In genomic region chr1:185442065-185442464, GRCh38 we compare ENCODE assay signal across 22 cellular contexts.
DNase-seq lines count a peak whose midpoint lies in the region; ATAC-seq, FAIRE-seq and TF ChIP-seq lines count a peak whose summit lies in the region.
"Had no signal": no experiment of that assay in that cellular context is flagged by ENCODE, and none has a peak within 500 bp of the region (broad histone marks: within the 10 kb centered on the region; RNA-seq: fewer than 3 reads in every experiment).

No MANE protein-coding gene starts in this region.

- H3K36me3 Mint-ChIP-seq in activated CD8-positive, alpha-beta memory T cell treated with anti-CD3 and anti-CD28 coated beads, Interleukin-2, amount 10 ng/mL, durations not matched to agents 7 days and 5 days = peaks cover 34% of the 10 kb centered on the region
- H3K36me3 Mint-ChIP-seq: type B pancreatic cell had no signal

- peaks cover 2% of the 10 kb centered on the region for H3K9me3 Mint-ChIP-seq in activated CD8-positive, alpha-beta memory T cell treated with anti-CD3 and anti-CD28 coated beads, Interleukin-2, amount 10 ng/mL, durations not matched to agents 7 days and 5 days (ENCODE audit: low read depth)
- H3K9me3 Mint-ChIP-seq: CD4-positive, alpha-beta T cell; type B pancreatic cell had no signal

- H3K23ac ChIP-seq in H1 (ENCODE audit: insufficient read length) (no peak overlapping the region), trophoblast cell (ENCODE audit: low read length) (no peak overlapping the region)

- POLR2A ChIA-PET in SK-N-SH (lab: Yijun Ruan, JAX) = no interaction called here
- POLR2A ChIA-PET in H1 (lab: Charles Lee; ENCODE audit: partially characterized antibody) = no interaction called here

- H2AK5ac ChIP-seq in H1 (ENCODE audit: low read depth, low read length) = no peak overlapping the region
- peak overlapping the region; percentile 97 for H2AK5ac ChIP-seq in trophoblast cell (ENCODE audit: low read length)

- no peaks in the 10 kb centered on the region for H3K27me3 ChIP-seq in SK-N-SH (ENCODE audit: insufficient read depth)
- H3K27me3 ChIP-seq in H1 (replicated peaks in 1 of 4; ENCODE audit: control insufficient read depth in 3 of 4, extremely low read depth in 1 of 4, insufficient read depth in 3 of 4, low read length in 3 of 4) = no peaks in the 10 kb centered on the region
- H3K27me3 ChIP-seq in trophoblast cell (ENCODE audit: insufficient read depth, low read length) = no peaks in the 10 kb centered on the region
- H3K27me3 ChIP-seq: right atrium auricular region had no signal

- H3K36me3 ChIP-seq in SK-N-SH (replicated peaks in 1 of 2; ENCODE audit: control insufficient read depth in 1 of 2, insufficient read depth in 2 of 2, low read length in 1 of 2) (no peaks in the 10 kb centered on the region), H1 (ENCODE audit: control insufficient read depth in 2 of 4, insufficient read depth in 4 of 4, low read length in 3 of 4) (no peaks in the 10 kb centered on the region), trophoblast cell (ENCODE audit: control insufficient read depth in 1 of 2, insufficient read depth in 2 of 2, low read length in 2 of 2) (peaks cover 0 to 1% of the 10 kb centered on the region in 2 experiments)
- H3K36me3 ChIP-seq: right atrium auricular region had no signal

- H3K79me1 ChIP-seq in H1 (ENCODE audit: low read depth, low read length) (no peaks in the 10 kb centered on the region), trophoblast cell (ENCODE audit: low read length) (peaks cover 8% of the 10 kb centered on the region)

- no peaks in the 10 kb centered on the region for H3K9me2 ChIP-seq in SK-N-SH

- H2BK15ac ChIP-seq in H1 (ENCODE audit: low read length) = no peak overlapping the region

- 46% methylated on average over 3 of the region's 3 CpGs for WGBS in SK-N-SH (ENCODE audit: low lambda C conversion rate)
- 100% methylated on average over 3 of the region's 3 CpGs; no CpG with 5 or more reads in 1 of the 2 experiments for WGBS in H1 (ENCODE audit: extremely low coverage in 1 of 2, insufficient coverage in 1 of 2, insufficient read length in 1 of 2, insufficient replicate concordance in 2 of 2, low coverage in 1 of 2, low lambda C conversion rate in 2 of 2, missing lambda C conversion rate in 1 of 2), 2 experiments
- no CpG with 5 or more reads among the region's 3 CpGs for WGBS in trophoblast cell (ENCODE audit: extremely low coverage, insufficient coverage, insufficient read length)

- H3K4me1 ChIP-seq in SK-N-SH (ENCODE audit: control insufficient read depth in 1 of 2, insufficient read depth in 2 of 2, low read depth in 1 of 2, low read length in 1 of 2) (peaks cover 9 to 11% of the 10 kb centered on the region in 2 experiments; a peak in 3 of 4 replicates), H1 (replicated peaks in 1 of 4; ENCODE audit: control insufficient read depth in 3 of 4, insufficient read depth in 4 of 4, low read length in 3 of 4) (no peaks in the 10 kb centered on the region), trophoblast cell (ENCODE audit: control insufficient read depth in 1 of 2, insufficient read depth in 2 of 2, low read length in 2 of 2) (peaks cover 5 to 10% of the 10 kb centered on the region in 2 experiments)

- no peak overlapping the region for H2BK20ac ChIP-seq in H1 (ENCODE audit: low read length)

- H4K8ac ChIP-seq in H1 (ENCODE audit: extremely low read depth, insufficient read depth, low read length) (peak overlapping the region; percentile 80; the same call in 1 of the 2 replicates), trophoblast cell (ENCODE audit: low read depth, low read length) (peak overlapping the region; percentile 43)

- peaks cover 34% of the 10 kb centered on the region for H3K4me1 Mint-ChIP-seq in activated CD8-positive, alpha-beta memory T cell treated with anti-CD3 and anti-CD28 coated beads, Interleukin-2, amount 10 ng/mL, durations not matched to agents 7 days and 5 days

- H3K4me3 ChIP-seq in SK-N-SH (ENCODE audit: low read depth in 2 of 2, low read length in 1 of 2) (no peak overlapping the region), H1 (ENCODE audit: extremely low read depth in 1 of 4, insufficient read depth in 2 of 4, low read depth in 3 of 4, low read length in 4 of 4) (no peak overlapping the region), trophoblast cell (ENCODE audit: low read depth, low read length) (no peak overlapping the region)
- H3K4me3 ChIP-seq: K562, right atrium auricular region had no signal

- H4K91ac ChIP-seq in H1 (replicated peaks; ENCODE audit: insufficient read length, low read length) = no peak overlapping the region
- H4K91ac ChIP-seq in trophoblast cell (ENCODE audit: low read depth, low read length) = peak overlapping the region; percentile 91

- TF ChIP-seq CTCF in SK-N-SH (IDR thresholded peaks at IDR 0.05) (no peak), H1 (IDR thresholded peaks at IDR 0.05; ENCODE audit: control extremely low read depth in 1 of 3, insufficient read depth in 1 of 3, low read depth in 1 of 3, low read length in 3 of 3) (no peak)

- no peak for TF ChIP-seq POLR2A in H1 (IDR thresholded peaks at IDR 0.05; ENCODE audit: control extremely low read depth in 1 of 2, low read depth in 2 of 2, low read length in 2 of 2)

- no peak overlapping the region for H3K56ac ChIP-seq in H1 (replicated peaks; ENCODE audit: insufficient read length, low read depth, low read length)

- H3K27me3 Mint-ChIP-seq in activated CD8-positive, alpha-beta memory T cell treated with anti-CD3 and anti-CD28 coated beads, Interleukin-2, amount 10 ng/mL, durations not matched to agents 7 days and 5 days = no peaks in the 10 kb centered on the region
- H3K27me3 Mint-ChIP-seq: CD4-positive, alpha-beta T cell; T-helper 17 cell; type B pancreatic cell had no signal

- H3K4ac ChIP-seq in H1 (replicated peaks; ENCODE audit: insufficient read length, low read depth, low read length) = no peak overlapping the region
- peak overlapping the region; percentile 80 for H3K4ac ChIP-seq in trophoblast cell (ENCODE audit: low read depth, low read length)

- peaks cover 10% of the 10 kb centered on the region for H3F3A ChIP-seq in SK-N-SH (replicated peaks; ENCODE audit: insufficient read depth)

- no peak overlapping the region for H3K4me3 Mint-ChIP-seq in activated CD8-positive, alpha-beta memory T cell treated with anti-CD3 and anti-CD28 coated beads, Interleukin-2, amount 10 ng/mL, durations not matched to agents 7 days and 5 days
- H3K4me3 Mint-ChIP-seq: CD4-positive, alpha-beta T cell; T-helper 17 cell; type B pancreatic cell had no signal

- H3K27ac Mint-ChIP-seq in activated CD8-positive, alpha-beta memory T cell treated with anti-CD3 and anti-CD28 coated beads, Interleukin-2, amount 10 ng/mL, durations not matched to agents 7 days and 5 days = peak overlapping the region; percentile 39
- H3K27ac Mint-ChIP-seq: CD4-positive, alpha-beta T cell; T-helper 17 cell had no signal

- no peak overlapping the region for H3K14ac ChIP-seq in H1 (ENCODE audit: insufficient read length)
- peak overlapping the region; percentile 87 for H3K14ac ChIP-seq in trophoblast cell (ENCODE audit: low read length)

- no peak overlapping the region for H2AFZ ChIP-seq in SK-N-SH (ENCODE audit: low read depth)
- H2AFZ ChIP-seq in H1 (ENCODE audit: low read length) = no peak overlapping the region
- H2AFZ ChIP-seq in trophoblast cell (ENCODE audit: insufficient read depth, low read length, poor library complexity) = no peak overlapping the region

- no peaks in the 10 kb centered on the region for H3K23me2 ChIP-seq in H1 (ENCODE audit: low read depth, low read length)

- H2BK120ac ChIP-seq in H1 (replicated peaks; ENCODE audit: low read depth, low read length) = no peak overlapping the region
- peak overlapping the region; percentile 96 for H2BK120ac ChIP-seq in trophoblast cell (ENCODE audit: insufficient read depth, low read length, poor library complexity)

- no peak overlapping the region for H3K9ac ChIP-seq in SK-N-SH
- H3K9ac ChIP-seq in H1 (replicated peaks in 1 of 4; ENCODE audit: extremely low read depth in 1 of 4, low read depth in 3 of 4, low read length in 3 of 4) = no peak overlapping the region
- H3K9ac ChIP-seq in trophoblast cell (ENCODE audit: low read length) = no peak overlapping the region

- FAIRE-seq in H1 (lab: Jason Lieb, UNC) = no peak
- FAIRE-seq: A204.1, GM18507, K562 had no signal

- peak overlapping the region; percentile 23 to 82; a peak in 3 of 4 replicates for H3K27ac ChIP-seq in SK-N-SH (ENCODE audit: low read depth in 2 of 2, low read length in 1 of 2)
- no peak overlapping the region for H3K27ac ChIP-seq in H1 (ENCODE audit: low read depth, low read length)
- no peak overlapping the region for H3K27ac ChIP-seq in trophoblast cell (ENCODE audit: low read depth, low read length)
- H3K27ac ChIP-seq: right atrium auricular region, VCaP had no signal

- no peak for ATAC-seq in activated CD8-positive, alpha-beta memory T cell treated with anti-CD3 and anti-CD28 coated beads, Interleukin-2, amount 10 ng/mL, durations not matched to agents 7 days and 5 days
- ATAC-seq: K562, Right ventricle myocardium inferior, T-helper 17 cell had no signal

- no peak for DNase-seq in activated CD8-positive, alpha-beta memory T cell treated with anti-CD3 and anti-CD28 coated beads, Interleukin-2, amount 10 ng/mL, durations not matched to agents 7 days and 5 days
- DNase-seq in activated CD8-positive, alpha-beta memory T cell treated with anti-CD3 and anti-CD28 coated beads for 24 hours = no peak
- DNase-seq in SK-N-SH = no peak
- DNase-seq in H1 (ENCODE audit: low read depth in 1 of 2, low spot score in 2 of 2) = no peak
- DNase-seq in trophoblast cell = no peak
- DNase-seq in NCI-H2196 (lab: John Stamatoyannopoulos, UW; ENCODE audit: unreplicated experiment) = no peak
- DNase-seq in NCI-H1417 (lab: John Stamatoyannopoulos, UW) = no peak
- no peak for DNase-seq in DMS79 treated with DMSO at 0.1 percent for 48 hours (lab: John Stamatoyannopoulos, UW)
- DNase-seq: CD4-positive, alpha-beta T cell; hypothalamus; NCI-H1930; NCI-H510A treated with DMSO at 0.1 percent for 48 hours; stimulated activated CD4-positive, alpha-beta T cell treated with anti-CD3 and anti-CD28 coated beads, Interleukin-15, amount 100 ng/mL, for 24 hours; stimulated activated naive CD4-positive, alpha-beta T cell; T-helper 17 cell had no signal

- H4K5ac ChIP-seq in H1 (ENCODE audit: insufficient read length, low read depth, low read length) = no peak overlapping the region

- H3K9me3 ChIP-seq in SK-N-SH (no peaks in the 10 kb centered on the region), H1 (ENCODE audit: insufficient read depth in 2 of 2, low read depth in 1 of 2, low read length in 1 of 2) (no peaks in the 10 kb centered on the region), trophoblast cell (ENCODE audit: insufficient read depth, low read depth, low read length) (no peaks in the 10 kb centered on the region)
- H3K9me3 ChIP-seq: right atrium auricular region had no signal

- H3K4me2 ChIP-seq in SK-N-SH (no peak overlapping the region), H1 (ENCODE audit: insufficient read depth in 1 of 2, low read depth in 2 of 2, low read length in 2 of 2) (no peak overlapping the region), trophoblast cell (ENCODE audit: low read length) (no peak overlapping the region)

- no peaks in the 10 kb centered on the region for H3K79me2 ChIP-seq in SK-N-SH (ENCODE audit: insufficient read depth)
- H3K79me2 ChIP-seq in H1 (ENCODE audit: control insufficient read depth in 1 of 2, insufficient read depth in 2 of 2, low read length in 2 of 2) = no peaks in the 10 kb centered on the region
- H3K79me2 ChIP-seq in trophoblast cell (ENCODE audit: control insufficient read depth, insufficient read depth, low read length, poor library complexity) = peaks cover 2% of the 10 kb centered on the region

- peak overlapping the region; percentile 92 for H4K12ac ChIP-seq in trophoblast cell (ENCODE audit: low read depth, low read length)

- no peak overlapping the region for H2BK5ac ChIP-seq in H1 (ENCODE audit: low read depth, low read length)
- H2BK5ac ChIP-seq in trophoblast cell (ENCODE audit: low read depth, low read length, poor library complexity) = peak overlapping the region; percentile 27

- H2BK12ac ChIP-seq in H1 (ENCODE audit: low read depth, low read length) = no peak overlapping the region
- H2BK12ac ChIP-seq in trophoblast cell (ENCODE audit: low read length) = peak overlapping the region; percentile 99

- CTCF ChIA-PET in activated CD8-positive, alpha-beta memory T cell treated with anti-CD3 and anti-CD28 coated beads, Interleukin-2, amount 10 ng/mL, durations not matched to agents 7 days and 5 days (lab: Charles Lee) = interaction anchor here (1.0 to 3.6 kb wide), 2 partner anchors 118 to 125 kb away, joined by 3 to 20 read pairs; partner anchors contain the start of gene IVNS1ABP
- CTCF ChIA-PET in SK-N-SH (lab: Yijun Ruan, JAX) = no interaction called here
- CTCF ChIA-PET in H1 (lab: Charles Lee; ENCODE audit: partially characterized antibody) = no interaction called here

- H3K18ac ChIP-seq in H1 (ENCODE audit: extremely low read depth, low read length) (no peak overlapping the region), trophoblast cell (ENCODE audit: low read length) (peak overlapping the region; percentile 94)

- no peak for TF ChIP-seq EP300 in SK-N-SH (IDR thresholded peaks at IDR 0.05; ENCODE audit: borderline replicate concordance in 1 of 2, low read depth in 1 of 2, low read length in 1 of 2)
- no peak for TF ChIP-seq EP300 in H1 (IDR thresholded peaks at IDR 0.05; ENCODE audit: borderline replicate concordance in 1 of 2, low read depth in 2 of 2, low read length in 2 of 2)

- H4K20me1 ChIP-seq in SK-N-SH (ENCODE audit: insufficient read depth) (no peaks in the 10 kb centered on the region), H1 (replicated peaks in 1 of 2; ENCODE audit: control insufficient read depth in 1 of 2, insufficient read depth in 2 of 2, low read length in 2 of 2) (peaks cover 0 to 2% of the 10 kb centered on the region in 2 experiments)

- no peak for TF ChIP-seq RAD21 in SK-N-SH (IDR thresholded peaks at IDR 0.05; ENCODE audit: low read length)
- TF ChIP-seq RAD21 in H1 (IDR thresholded peaks at IDR 0.05 in 1 of 2, conservative IDR thresholded peaks at IDR 0.05 in 1 of 2; ENCODE audit: low read depth in 2 of 2, low read length in 2 of 2) = no peak

Comparison
In these comparisons a context has a peak if more than half of its experiments do, and no peak if none do; other contexts are left out.
1. H3K27ac ChIP-seq: peak in SK-N-SH (2 of 2); none in H1 (single experiment) and trophoblast cell (single experiment).